In genomic region chr2:168247341-168248305, GRCh38 we compare ENCODE assay signal across 1 cellular context.
TF ChIP-seq lines count a peak whose summit lies in the region.

STK39 (minus strand) TSS chr2:168247595; CDS start chr2:168247435, 160 bp downstream.

TF ChIP-seq in HepG2, 621 proteins besides CTCF, POLR2A, EP300 and RAD21 (continued from another document and continues in another):
- TF ChIP-seq NFAT5 (CRISPR knock-in tag; IDR thresholded peaks at IDR 0.05) (no peak), ZMYM3 (CRISPR knock-in tag; IDR thresholded peaks at IDR 0.05) (peak; percentile 82; the same call in 1 of the 2 replicates), ZNF331 (CRISPR knock-in tag; IDR thresholded peaks at IDR 0.05) (peak; percentile 39; the same call in 1 of the 2 replicates), IRF2 (CRISPR knock-in tag; IDR thresholded peaks at IDR 0.05) (peak; percentile 66; the same call in 1 of the 2 replicates), ZNF782 (CRISPR knock-in tag; IDR thresholded peaks at IDR 0.05; ENCODE audit: borderline replicate concordance) (peak; percentile 14; the same call in 1 of the 2 replicates), MIER3 (CRISPR knock-in tag; IDR thresholded peaks at IDR 0.05; ENCODE audit: borderline replicate concordance) (peak; percentile 68; the same call in 1 of the 2 replicates), ZFP90 (CRISPR knock-in tag; IDR thresholded peaks at IDR 0.05; ENCODE audit: borderline replicate concordance) (no peak), SP4 (CRISPR knock-in tag; IDR thresholded peaks at IDR 0.05) (peak; percentile 81), ZNF552 (CRISPR knock-in tag; IDR thresholded peaks at IDR 0.05; ENCODE audit: borderline replicate concordance) (no peak), HNRNPK (IDR thresholded peaks at IDR 0.05; ENCODE audit: low read depth, low read length, poor library complexity, severe bottlenecking) (peak; percentile 59), TEAD3 (CRISPR knock-in tag; optimal IDR thresholded peaks at IDR 0.05; ENCODE audit: borderline replicate concordance) (peak; percentile 62), ZNF629 (CRISPR knock-in tag; conservative IDR thresholded peaks at IDR 0.05) (no peak), TARDBP (CRISPR knock-in tag; IDR thresholded peaks at IDR 0.05) (no peak; the same call in 1 of the 2 replicates), MAFG (CRISPR knock-in tag; IDR thresholded peaks at IDR 0.05) (no peak), YEATS4 (CRISPR knock-in tag; IDR thresholded peaks at IDR 0.05; ENCODE audit: borderline replicate concordance) (peak; percentile 62; the same call in 1 of the 2 replicates), ATF6 (CRISPR knock-in tag; conservative IDR thresholded peaks at IDR 0.05) (peak; percentile 68; the same call in 1 of the 2 replicates), LBX2 (CRISPR knock-in tag; IDR thresholded peaks at IDR 0.05; ENCODE audit: borderline replicate concordance) (peak; percentile 81; the same call in 1 of the 2 replicates), YY1 (IDR thresholded peaks at IDR 0.05; ENCODE audit: insufficient read depth, insufficient replicate concordance, low read depth, low read length) (peak; percentile 86), HDAC2 (CRISPR knock-in tag; IDR thresholded peaks at IDR 0.05) (peak; percentile 69), TEAD2 (CRISPR knock-in tag; IDR thresholded peaks at IDR 0.05) (no peak), SOX13 (IDR thresholded peaks at IDR 0.05) (peak; percentile 55; the same call in 1 of the 2 replicates), SOX13 (CRISPR knock-in tag; conservative IDR thresholded peaks at IDR 0.05 in 1 of 2, IDR thresholded peaks at IDR 0.05 in 1 of 2) (peak in 1 of 2 experiments; percentile 70; a peak in 2 of 4 replicates), ZNF672 (CRISPR knock-in tag; IDR thresholded peaks at IDR 0.05) (no peak), GATAD1 (CRISPR knock-in tag; IDR thresholded peaks at IDR 0.05) (0 out of 2 replicates have a peak, but pooled peaks have one; percentile 40), HMGXB4 (CRISPR knock-in tag; IDR thresholded peaks at IDR 0.05; ENCODE audit: borderline replicate concordance in 1 of 2, low read depth in 1 of 2) (peak; percentile 87 to 93), SALL2 (CRISPR knock-in tag; IDR thresholded peaks at IDR 0.05) (no peak; the same call in 1 of the 2 replicates), TCF7L2 (IDR thresholded peaks at IDR 0.05; ENCODE audit: low read depth, low read length) (no peak), MTA1 (CRISPR knock-in tag; IDR thresholded peaks at IDR 0.05; ENCODE audit: borderline replicate concordance) (peak; percentile 93; the same call in 1 of the 2 replicates), TBX2 (CRISPR knock-in tag; IDR thresholded peaks at IDR 0.05; ENCODE audit: borderline replicate concordance) (peak; percentile 74), ZNF792 (CRISPR knock-in tag; IDR thresholded peaks at IDR 0.05) (no peak), CENPT (CRISPR knock-in tag; IDR thresholded peaks at IDR 0.05; ENCODE audit: low read depth) (peak; percentile 88; the same call in 1 of the 2 replicates), ZFP91 (CRISPR knock-in tag; IDR thresholded peaks at IDR 0.05; ENCODE audit: borderline replicate concordance) (peak; percentile 76; the same call in 1 of the 2 replicates), ZNF614 (CRISPR knock-in tag; IDR thresholded peaks at IDR 0.05; ENCODE audit: borderline replicate concordance) (no peak), KAT2B (IDR thresholded peaks at IDR 0.05; ENCODE audit: borderline replicate concordance, low read depth, low read length) (no peak), MIXL1 (CRISPR knock-in tag; IDR thresholded peaks at IDR 0.05) (no peak), ZNF563 (CRISPR knock-in tag; IDR thresholded peaks at IDR 0.05) (peak; percentile 47; the same call in 1 of the 2 replicates), AGO1 (IDR thresholded peaks at IDR 0.05; ENCODE audit: low read depth, low read length, poor library complexity, severe bottlenecking) (no peak), ETV5 (CRISPR knock-in tag; IDR thresholded peaks at IDR 0.05; ENCODE audit: borderline replicate concordance) (peak; percentile 59; the same call in 1 of the 2 replicates), ZFP36L1 (CRISPR knock-in tag; IDR thresholded peaks at IDR 0.05) (0 out of 2 replicates have a peak, but pooled peaks have one; percentile 53)
- TF ChIP-seq, protein P1, sequence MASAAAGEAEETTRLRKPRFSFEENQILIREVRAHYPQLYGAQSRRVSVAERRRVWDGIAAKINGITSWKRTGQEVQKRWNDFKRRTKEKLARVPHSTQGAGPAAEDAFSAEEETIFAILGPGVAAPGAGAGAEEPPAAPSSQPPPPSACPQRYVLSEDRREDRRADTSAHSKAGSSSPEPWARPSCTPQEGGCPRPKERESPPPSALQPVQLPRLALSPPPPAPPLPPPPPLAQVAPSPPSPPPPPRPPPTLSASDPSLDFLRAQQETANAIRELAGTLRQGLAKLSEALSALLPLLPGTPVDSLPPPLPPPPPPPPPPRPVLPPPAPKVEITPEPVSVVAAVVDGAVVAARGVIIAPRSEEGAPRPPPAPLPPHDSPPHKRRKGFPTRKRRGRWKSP (CRISPR knock-in tag; IDR thresholded peaks at IDR 0.05) = peak; percentile 97
- TF ChIP-seq, protein P2, sequence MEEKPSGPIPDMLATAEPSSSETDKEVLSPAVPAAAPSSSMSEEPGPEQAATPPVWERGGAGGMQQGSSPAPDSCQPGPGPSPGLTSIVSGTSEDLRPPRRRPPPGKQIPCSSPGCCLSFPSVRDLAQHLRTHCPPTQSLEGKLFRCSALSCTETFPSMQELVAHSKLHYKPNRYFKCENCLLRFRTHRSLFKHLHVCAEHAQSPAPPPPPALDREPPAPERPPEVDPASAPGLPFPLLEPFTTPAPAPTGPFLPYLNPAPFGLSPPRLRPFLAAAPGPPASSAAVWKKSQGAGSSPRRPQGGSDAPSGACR (CRISPR knock-in tag; IDR thresholded peaks at IDR 0.05) = 0 out of 2 replicates have a peak, but pooled peaks have one; percentile 60
- TF ChIP-seq, protein P3, sequence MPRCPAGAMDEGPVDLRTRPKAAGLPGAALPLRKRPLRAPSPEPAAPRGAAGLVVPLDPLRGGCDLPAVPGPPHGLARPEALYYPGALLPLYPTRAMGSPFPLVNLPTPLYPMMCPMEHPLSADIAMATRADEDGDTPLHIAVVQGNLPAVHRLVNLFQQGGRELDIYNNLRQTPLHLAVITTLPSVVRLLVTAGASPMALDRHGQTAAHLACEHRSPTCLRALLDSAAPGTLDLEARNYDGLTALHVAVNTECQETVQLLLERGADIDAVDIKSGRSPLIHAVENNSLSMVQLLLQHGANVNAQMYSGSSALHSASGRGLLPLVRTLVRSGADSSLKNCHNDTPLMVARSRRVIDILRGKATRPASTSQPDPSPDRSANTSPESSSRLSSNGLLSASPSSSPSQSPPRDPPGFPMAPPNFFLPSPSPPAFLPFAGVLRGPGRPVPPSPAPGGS (CRISPR knock-in tag; IDR thresholded peaks at IDR 0.05) = peak; percentile 70; the same call in 1 of the 2 replicates
- TF ChIP-seq, protein P4, sequence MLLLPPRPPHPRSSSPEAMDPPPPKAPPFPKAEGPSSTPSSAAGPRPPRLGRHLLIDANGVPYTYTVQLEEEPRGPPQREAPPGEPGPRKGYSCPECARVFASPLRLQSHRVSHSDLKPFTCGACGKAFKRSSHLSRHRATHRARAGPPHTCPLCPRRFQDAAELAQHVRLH (CRISPR knock-in tag; IDR thresholded peaks at IDR 0.05; ENCODE audit: borderline replicate concordance, low read depth) = peak; percentile 78; the same call in 1 of the 2 replicates
- TF ChIP-seq, protein P5, sequence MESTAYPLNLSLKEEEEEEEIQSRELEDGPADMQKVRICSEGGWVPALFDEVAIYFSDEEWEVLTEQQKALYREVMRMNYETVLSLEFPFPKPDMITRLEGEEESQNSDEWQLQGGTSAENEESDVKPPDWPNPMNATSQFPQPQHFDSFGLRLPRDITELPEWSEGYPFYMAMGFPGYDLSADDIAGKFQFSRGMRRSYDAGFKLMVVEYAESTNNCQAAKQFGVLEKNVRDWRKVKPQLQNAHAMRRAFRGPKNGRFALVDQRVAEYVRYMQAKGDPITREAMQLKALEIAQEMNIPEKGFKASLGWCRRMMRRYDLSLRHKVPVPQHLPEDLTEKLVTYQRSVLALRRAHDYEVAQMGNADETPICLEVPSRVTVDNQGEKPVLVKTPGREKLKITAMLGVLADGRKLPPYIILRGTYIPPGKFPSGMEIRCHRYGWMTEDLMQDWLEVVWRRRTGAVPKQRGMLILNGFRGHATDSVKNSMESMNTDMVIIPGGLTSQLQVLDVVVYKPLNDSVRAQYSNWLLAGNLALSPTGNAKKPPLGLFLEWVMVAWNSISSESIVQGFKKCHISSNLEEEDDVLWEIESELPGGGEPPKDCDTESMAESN (CRISPR knock-in tag; conservative IDR thresholded peaks at IDR 0.05) = peak; percentile 77
- TF ChIP-seq, protein P6, sequence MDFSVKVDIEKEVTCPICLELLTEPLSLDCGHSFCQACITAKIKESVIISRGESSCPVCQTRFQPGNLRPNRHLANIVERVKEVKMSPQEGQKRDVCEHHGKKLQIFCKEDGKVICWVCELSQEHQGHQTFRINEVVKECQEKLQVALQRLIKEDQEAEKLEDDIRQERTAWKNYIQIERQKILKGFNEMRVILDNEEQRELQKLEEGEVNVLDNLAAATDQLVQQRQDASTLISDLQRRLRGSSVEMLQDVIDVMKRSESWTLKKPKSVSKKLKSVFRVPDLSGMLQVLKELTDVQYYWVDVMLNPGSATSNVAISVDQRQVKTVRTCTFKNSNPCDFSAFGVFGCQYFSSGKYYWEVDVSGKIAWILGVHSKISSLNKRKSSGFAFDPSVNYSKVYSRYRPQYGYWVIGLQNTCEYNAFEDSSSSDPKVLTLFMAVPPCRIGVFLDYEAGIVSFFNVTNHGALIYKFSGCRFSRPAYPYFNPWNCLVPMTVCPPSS (IDR thresholded peaks at IDR 0.05) = no peak
